17 cellular contexts compared by ENCODE assay signal in the genomic region with DNA sequence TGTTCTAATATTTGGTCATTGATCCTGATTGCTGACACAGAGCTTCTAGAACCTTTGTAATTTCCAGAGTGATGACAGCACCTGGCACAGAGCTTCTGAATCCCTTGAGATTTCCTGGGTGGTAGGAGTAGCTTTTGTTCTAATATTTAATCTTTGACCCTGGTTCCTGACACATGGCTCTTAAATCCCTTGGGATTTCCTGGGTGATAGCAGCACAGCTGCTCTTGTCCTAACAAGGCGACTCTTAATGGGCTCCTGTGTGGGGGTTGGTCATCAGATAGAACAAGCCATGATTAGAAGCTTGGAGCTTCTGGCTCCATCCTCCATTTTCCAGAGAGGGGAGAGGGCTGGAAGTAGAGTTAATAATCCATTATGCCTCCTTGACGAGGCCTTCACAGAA.
"Had no signal": no experiment of that assay in that cellular context is flagged by ENCODE, and none has a peak within 500 bp of the region (broad histone marks: within the 10 kb centered on the region; RNA-seq: fewer than 3 reads in every experiment).

No MANE protein-coding gene starts in this region.

- H3K4me1 ChIP-seq: body of pancreas, parathyroid adenoma, tibial nerve, uterus had no signal

- H3K9me3 ChIP-seq: body of pancreas, neutrophil, tibial nerve, uterus had no signal

- H3K36me3 ChIP-seq: neutrophil, uterus had no signal

- H3K4me3 ChIP-seq: body of pancreas, tibial nerve, uterus had no signal

- ATAC-seq: activated CD8-positive, alpha-beta T cell treated with anti-CD3 and anti-CD28 coated beads, Interleukin-2, amount 10 ng/mL, durations not matched to agents 7 days and 5 days; body of pancreas; esophagus mucosa; natural killer cell; stimulated activated naive B cell treated with anti-CD40 and anti-IgM and Interleukin-4, amounts not matched to agents 10 μg/mL and 1 μg/mL and 100 μg/mL, for 72 hours had no signal

- DNase-seq: activated B cell treated with CpG ODN at 0.5 μM for 24 hours; activated CD4-positive, alpha-beta T cell treated with anti-CD3 and anti-CD28 coated beads for 48 hours; activated CD8-positive, alpha-beta memory T cell treated with anti-CD3 and anti-CD28 coated beads, Interleukin-2, amount 50 U/mL, for 48 hours; activated CD8-positive, alpha-beta T cell treated with anti-CD3 and anti-CD28 coated beads, Interleukin-2, amount 10 ng/mL, durations not matched to agents 7 days and 5 days; activated naive CD8-positive, alpha-beta T cell treated with anti-CD3 and anti-CD28 coated beads for 36 hours; amygdala; body of pancreas; caudate nucleus; mesenchymal stem cell; natural killer cell; stimulated activated CD4-positive, alpha-beta T cell treated with anti-CD3 and anti-CD28 coated beads, Interleukin-2, amount 100 ng/mL, for 48 hours; stimulated activated naive B cell treated with anti-CD40 and anti-IgM and Interleukin-4, amounts not matched to agents 10 μg/mL and 1 μg/mL and 100 μg/mL, for 72 hours; uterus had no signal

- H3K27me3 ChIP-seq: body of pancreas, neutrophil, tibial nerve, uterus had no signal

- H3K27ac ChIP-seq: body of pancreas, neutrophil, parathyroid adenoma, tibial nerve had no signal
